Comparison of ENCODE assay signal across 10 cellular contexts in the genomic region with DNA sequence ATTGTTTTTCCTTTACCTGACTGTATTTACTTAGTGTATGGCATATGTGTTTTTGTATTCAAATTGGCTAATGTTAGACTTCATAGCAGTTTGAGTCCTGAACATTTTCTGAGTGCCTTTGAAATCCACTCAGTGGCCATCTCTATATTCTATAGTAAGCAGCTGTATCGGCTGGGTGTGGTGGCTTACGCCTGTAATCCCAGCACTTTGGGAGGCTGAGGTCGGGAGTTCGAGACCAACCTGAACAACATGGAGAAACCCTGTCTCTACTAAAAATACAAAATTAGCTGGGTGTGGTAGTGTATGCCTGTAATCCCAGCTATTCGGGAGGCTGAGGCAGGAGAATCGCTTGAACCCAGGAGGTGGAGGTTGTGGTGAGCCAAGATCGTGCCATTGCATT. TPM values are rescaled to one million over a fixed set of nuclear protein-coding genes. Genes with fewer than 3 reads are reported as not detected.
A peak's percentile ranks its signal among the peaks of the same experiment; 100 is the strongest.
DNase-seq lines count a peak whose midpoint lies in the region; ATAC-seq, FAIRE-seq and TF ChIP-seq lines count a peak whose summit lies in the region.
"Not testable (repeated sequence)": the region's sequence is repeated elsewhere in the genome, so short reads cannot be mapped to it uniquely, and the experiment has no call there.
"Had no signal": no experiment of that assay in that cellular context is flagged by ENCODE, and none has a peak within 500 bp of the region (broad histone marks: within the 10 kb centered on the region; RNA-seq: fewer than 3 reads in every experiment).

No MANE protein-coding gene starts in this region.

- not testable (repeated sequence) for TF ChIP-seq POLR2A in HepG2 (IDR thresholded peaks at IDR 0.05; ENCODE audit: insufficient read depth in 1 of 2, low read depth in 2 of 2, low read length in 2 of 2); upper lobe of left lung (IDR thresholded peaks at IDR 0.05)

- not testable (repeated sequence) for TF ChIP-seq EP300 in HepG2 (IDR thresholded peaks at IDR 0.05; ENCODE audit: low read depth in 2 of 2, low read length in 2 of 2); HepG2 (CRISPR knock-in tag; IDR thresholded peaks at IDR 0.05; ENCODE audit: borderline replicate concordance); upper lobe of left lung (IDR thresholded peaks at IDR 0.05)

- not testable (repeated sequence) for FAIRE-seq in HepG2 (lab: Jason Lieb, UNC); small intestine (lab: Jason Lieb, UNC)

- not testable (repeated sequence) for H3K79me2 ChIP-seq in MM.1S (ENCODE audit: low read length); OCI-LY7 (ENCODE audit: insufficient read depth, low read depth, low read length)
- H3K79me2 ChIP-seq in HepG2 (ENCODE audit: insufficient read depth, low read length): peaks cover 50% of the 10 kb centered on the region

- H3K4me3 ChIP-seq in CD8-positive, alpha-beta T cell (ENCODE audit: low read depth, low read length): peak overlapping the region; percentile 69
- not testable (repeated sequence) for H3K4me3 ChIP-seq in MM.1S (ENCODE audit: low read length); OCI-LY7 (ENCODE audit: low read depth, low read length, poor library complexity, severe bottlenecking)
- peak overlapping the region in 1 of 3 experiments; percentile 6; a peak in 1 of 6 replicates for H3K4me3 ChIP-seq in HepG2 (replicated peaks in 1 of 3; ENCODE audit: insufficient read depth in 1 of 3, low read depth in 2 of 3, low read length in 3 of 3)
- H3K4me3 ChIP-seq in small intestine (ENCODE audit: low read depth in 1 of 2, low read length in 2 of 2): peak overlapping the region; percentile 12 to 32
- H3K4me3 ChIP-seq in upper lobe of left lung: peak overlapping the region in 1 of 4 donors; percentile 43

- peaks cover 48% of the 10 kb centered on the region for H3K36me3 Mint-ChIP-seq in CD8-positive, alpha-beta T cell
- H3K36me3 Mint-ChIP-seq in activated naive CD4-positive, alpha-beta T cell treated with anti-CD3 and anti-CD28 coated beads, Interleukin-2, amount 50 U/mL, for 24 hours: not testable (repeated sequence)

- peaks cover 27% of the 10 kb centered on the region for H3F3A ChIP-seq in MM.1S (ENCODE audit: insufficient read depth, low read length)

- H3K27ac Mint-ChIP-seq in CD8-positive, alpha-beta T cell: peak overlapping the region; percentile 97
- H3K27ac Mint-ChIP-seq in activated naive CD4-positive, alpha-beta T cell treated with anti-CD3 and anti-CD28 coated beads, Interleukin-2, amount 50 U/mL, for 24 hours: peak overlapping the region; percentile 96

- peaks cover 39% of the 10 kb centered on the region for H3K4me1 ChIP-seq in CD8-positive, alpha-beta T cell (ENCODE audit: insufficient read depth, low read length)
- H3K4me1 ChIP-seq in MM.1S (ENCODE audit: low read length) (peaks cover 33% of the 10 kb centered on the region), OCI-LY7 (ENCODE audit: insufficient read depth, low read length, poor library complexity, severe bottlenecking) (peaks cover 37% of the 10 kb centered on the region), HepG2 (ENCODE audit: insufficient read depth, low read length) (peaks cover 44% of the 10 kb centered on the region), upper lobe of left lung (peaks cover 4 to 23% (median 13%) of the 10 kb centered on the region in 4 donors)
- not testable (repeated sequence) for H3K4me1 ChIP-seq in small intestine (ENCODE audit: control insufficient read depth in 2 of 2, insufficient read depth in 1 of 2, low read depth in 1 of 2, low read length in 1 of 2)

- H4K20me1 ChIP-seq in MM.1S (ENCODE audit: insufficient read depth, low read length); OCI-LY7 (ENCODE audit: insufficient read depth, low read length); HepG2 (ENCODE audit: insufficient read depth, low read length): not testable (repeated sequence)

- in situ Hi-C loops in HepG2 (cut with HindIII; ENCODE audit: extremely low pct_ligation_motif_present, low pct_unique_long_range_greater_than_20kb): not testable (repeated sequence)

- not testable (repeated sequence) for DNase-seq in CD8-positive, alpha-beta T cell; MM.1S; OCI-LY7 (ENCODE audit: low spot score); HepG2 (ENCODE audit: low spot score); small intestine; upper lobe of left lung
- peak; percentile 27 to 31 for DNase-seq in activated CD4-positive, alpha-beta T cell treated with anti-CD3 and anti-CD28 coated beads, Interleukin-2, amount 50 U/mL, for 48 hours

- H3K4me2 ChIP-seq in MM.1S (ENCODE audit: low read depth, low read length) (peak overlapping the region; percentile 0; the same call in 1 of the 2 replicates), OCI-LY7 (ENCODE audit: low read length) (peak overlapping the region; percentile 19; the same call in 1 of the 2 replicates), HepG2 (ENCODE audit: low read depth, low read length) (peak overlapping the region; percentile 57)

- BruUV-seq in OCI-LY7 (replicated peaks; lab: Mats Ljungman, UMichigan); HepG2 (replicated peaks; lab: Mats Ljungman, UMichigan): not testable (repeated sequence)

- H2AFZ ChIP-seq in MM.1S (ENCODE audit: low read length); OCI-LY7 (ENCODE audit: low read length); HepG2 (ENCODE audit: low read length): not testable (repeated sequence)

- CTCF ChIA-PET in CD8-positive, alpha-beta T cell (lab: Charles Lee): interaction anchor here (1.6 to 11.1 kb wide), 10 partner anchors 11 to 172 kb away, joined by 5 to 84 read pairs (median 18); a partner anchor contains a TSS
- CTCF ChIA-PET in OCI-LY7 (lab: Charles Lee; ENCODE audit: unreplicated experiment); HepG2 (lab: Yijun Ruan, JAX; ENCODE audit: low intra/inter-chr PET ratio, low total read pairs): not testable (repeated sequence)

- H3K27me3 ChIP-seq in CD8-positive, alpha-beta T cell (ENCODE audit: insufficient read depth, low read length); MM.1S (replicated peaks; ENCODE audit: insufficient read depth, low read length); HepG2 (ENCODE audit: control insufficient read depth in 1 of 2, insufficient read depth in 2 of 2, low read length in 2 of 2); small intestine (ENCODE audit: control insufficient read depth in 2 of 2, insufficient read depth in 2 of 2, low read length in 2 of 2); upper lobe of left lung: not testable (repeated sequence)

- not testable (repeated sequence) for H3K9me2 ChIP-seq in MM.1S (replicated peaks; ENCODE audit: insufficient read depth, low read length); OCI-LY7 (ENCODE audit: insufficient read depth, low read length)

- ATAC-seq in CD8-positive, alpha-beta T cell; HepG2; upper lobe of left lung (ENCODE audit: low FRiP score in 2 of 2): not testable (repeated sequence)

- H3K4me1 Mint-ChIP-seq in CD8-positive, alpha-beta T cell (ENCODE audit: low read depth): peaks cover 45% of the 10 kb centered on the region
- peaks cover 45% of the 10 kb centered on the region for H3K4me1 Mint-ChIP-seq in activated naive CD4-positive, alpha-beta T cell treated with anti-CD3 and anti-CD28 coated beads, Interleukin-2, amount 50 U/mL, for 24 hours

- peak overlapping the region; percentile 68 for H3K27ac ChIP-seq in CD8-positive, alpha-beta T cell (ENCODE audit: low read depth, low read length)
- not testable (repeated sequence) for H3K27ac ChIP-seq in MM.1S (ENCODE audit: low read length); OCI-LY7 (ENCODE audit: low read depth, low read length, poor library complexity, severe bottlenecking); HepG2 (ENCODE audit: extremely low read length, insufficient read depth, low read length)
- peak overlapping the region in 1 of 2 donors; percentile 66 for H3K27ac ChIP-seq in small intestine (ENCODE audit: low read depth in 1 of 2, low read length in 1 of 2)
- H3K27ac ChIP-seq in upper lobe of left lung: peak overlapping the region; percentile 35 to 89 (median 61)

- H3K9me3 ChIP-seq in CD8-positive, alpha-beta T cell (ENCODE audit: low read length); MM.1S (replicated peaks; ENCODE audit: insufficient read depth, low read length); OCI-LY7 (ENCODE audit: low read length); HepG2 (ENCODE audit: low read length); small intestine (ENCODE audit: control insufficient read depth, low read depth); upper lobe of left lung: not testable (repeated sequence)

- H3K36me3 ChIP-seq in CD8-positive, alpha-beta T cell (ENCODE audit: insufficient read depth, low read length); MM.1S (replicated peaks; ENCODE audit: insufficient read depth, low read length); OCI-LY7 (ENCODE audit: insufficient read depth, low read length); HepG2 (replicated peaks in 1 of 2; ENCODE audit: control insufficient read depth in 1 of 2, insufficient read depth in 2 of 2, low read length in 2 of 2); small intestine (ENCODE audit: control insufficient read depth in 2 of 2, insufficient read depth in 2 of 2, low read length in 2 of 2); upper lobe of left lung: not testable (repeated sequence)

- H3K27me3 Mint-ChIP-seq in CD8-positive, alpha-beta T cell (ENCODE audit: low read depth); activated naive CD4-positive, alpha-beta T cell treated with anti-CD3 and anti-CD28 coated beads, Interleukin-2, amount 50 U/mL, for 24 hours: not testable (repeated sequence)

- TF ChIP-seq CTCF in CD8-positive, alpha-beta T cell (IDR thresholded peaks at IDR 0.05); MM.1S (IDR thresholded peaks at IDR 0.05; ENCODE audit: low read length); OCI-LY7 (conservative IDR thresholded peaks at IDR 0.05; ENCODE audit: low read length); HepG2 (CRISPR knock-in tag; IDR thresholded peaks at IDR 0.05); upper lobe of left lung (IDR thresholded peaks at IDR 0.05): not testable (repeated sequence)

- intact Hi-C loops in CD8-positive, alpha-beta T cell (cut with DNase I, micrococcal nuclease): loop anchor here (2.0 to 10.0 kb wide), 8 partner anchors 15 to 343 kb away; a partner anchor contains a TSS
- intact Hi-C loops in OCI-LY7 (cut with micrococcal nuclease; ENCODE audit: unreplicated experiment): loop anchor here (1.0 to 2.0 kb wide), 2 partner anchors 106 to 145 kb away; no protein-coding TSS in a partner anchor
- intact Hi-C loops in HepG2 (cut with micrococcal nuclease; ENCODE audit: unreplicated experiment): not testable (repeated sequence)

- H3K4me3 Mint-ChIP-seq in CD8-positive, alpha-beta T cell: peak overlapping the region; percentile 99
- H3K4me3 Mint-ChIP-seq in activated naive CD4-positive, alpha-beta T cell treated with anti-CD3 and anti-CD28 coated beads, Interleukin-2, amount 50 U/mL, for 24 hours: peak overlapping the region; percentile 87

- POLR2A ChIA-PET in CD8-positive, alpha-beta T cell (lab: Charles Lee): interaction anchor here (0.9 to 7.8 kb wide), 11 partner anchors 13 to 344 kb away, joined by 3 to 52 read pairs (median 8); a partner anchor contains a TSS
- POLR2A ChIA-PET in OCI-LY7 (lab: Charles Lee): interaction anchor here (0.7 to 2.2 kb wide), 3 partner anchors 16 to 99 kb away, joined by 4 to 7 read pairs (median 4); no protein-coding TSS in a partner anchor
- POLR2A ChIA-PET in HepG2 (lab: Yijun Ruan, JAX): not testable (repeated sequence)

- not testable (repeated sequence) for H3K9ac ChIP-seq in MM.1S (ENCODE audit: low read length); HepG2 (ENCODE audit: insufficient read depth, low read depth, low read length)

- WGBS in HepG2 (ENCODE audit: low lambda C conversion rate): 96% methylated on average over 7 of the region's 7 CpGs
- 82 to 98% (median 93%) methylated on average over 7 of the region's 7 CpGs for WGBS in small intestine, 3 donors
- 47 to 81% methylated on average over 7 of the region's 7 CpGs for WGBS in upper lobe of left lung, 2 donors

- not testable (repeated sequence) for H3K9me3 Mint-ChIP-seq in CD8-positive, alpha-beta T cell; activated naive CD4-positive, alpha-beta T cell treated with anti-CD3 and anti-CD28 coated beads, Interleukin-2, amount 50 U/mL, for 24 hours

- not testable (repeated sequence) for TF ChIP-seq RAD21 in HepG2 (CRISPR knock-in tag; IDR thresholded peaks at IDR 0.05)

RNA-seq across cellular contexts. Expression of a gene that starts 2.8 kb away (rescaled TPM):
- total RNA-seq in CD8-positive, alpha-beta T cell: 100 to 1,000 TPM; 225 to 234 TPM
- not detected in 2 replicates for total RNA-seq in OCI-LY7 (2014; rRNA removed; shearing (Covaris generic))
- total RNA-seq in OCI-LY7 (2022) (not detected in 2 replicates), HepG2 (2016; rRNA removed; fragmentation: Illumina TruSeq; extraction: Trizol) (3.0 and 4.1 TPM in 2 replicates), upper lobe of left lung (100 to 1,000 TPM in 1 of 6 donors, 10 to 100 TPM in 5; 28.3 to 184 (median 81.2) TPM)
- total RNA-seq in HepG2 (2016; cell fraction: cytosol; rRNA removed; fragmentation: Illumina TruSeq; extraction: Trizol; ENCODE audit: low read depth): 0.26 TPM in 1 of 2 replicates, not detected in the other
- total RNA-seq in HepG2 (2016; cell fraction: insoluble cytoplasmic fraction; rRNA removed; fragmentation: Illumina TruSeq; extraction: Trizol): 4.4 and 5.4 TPM in 2 replicates
- total RNA-seq in HepG2 (2016; cell fraction: membrane; rRNA removed; fragmentation: Illumina TruSeq; extraction: Trizol): 0.41 and 1.4 TPM in 2 replicates
- total RNA-seq in HepG2 (2016; cell fraction: nucleus; rRNA removed; fragmentation: Illumina TruSeq; extraction: Trizol): 0.62 and 2.0 TPM in 2 replicates
- polyA plus RNA-seq in HepG2 (2011; rRNA removed) (114 and 174 TPM in 2 replicates), small intestine (100 to 1,000 TPM; 106 to 309 (median 222) TPM)
- 89.3 and 91.5 TPM in 2 replicates for polyA plus RNA-seq in HepG2 (2011; cell fraction: cytosol; rRNA removed)
- polyA plus RNA-seq in HepG2 (2011; cell fraction: nucleus; rRNA removed): 32.8 and 35.4 TPM in 2 replicates
- 48.6 and 109 TPM in 2 replicates for polyA plus RNA-seq in HepG2 (2012)
- 0.60 and 0.87 TPM in 2 replicates for polyA plus RNA-seq in HepG2 (2016; cell fraction: cytosol; fragmentation: Illumina TruSeq; extraction: Trizol; ENCODE audit: low read depth)
- 2.7 and 7.6 TPM in 2 replicates for polyA plus RNA-seq in HepG2 (2016; cell fraction: insoluble cytoplasmic fraction; fragmentation: Illumina TruSeq; extraction: Trizol; ENCODE audit: low read depth)
- polyA plus RNA-seq in HepG2 (2016; cell fraction: membrane; fragmentation: Illumina TruSeq; extraction: Trizol; ENCODE audit: low read depth): 1.3 and 1.9 TPM in 2 replicates
- 2.5 and 2.6 TPM in 2 replicates for polyA plus RNA-seq in HepG2 (2016; cell fraction: nucleus; fragmentation: Illumina TruSeq; extraction: Trizol; ENCODE audit: insufficient read depth, low read depth)
- 14.2 and 63.9 TPM in 2 replicates for polyA minus RNA-seq in HepG2 (2011; rRNA and poly(A)+ RNA removed; ENCODE audit: low replicate concordance)
- polyA minus RNA-seq in HepG2 (2011; cell fraction: cytosol; rRNA and poly(A)+ RNA removed): 51.4 and 53.3 TPM in 2 replicates
- 30.3 and 46.6 TPM in 2 replicates for polyA minus RNA-seq in HepG2 (2011; cell fraction: nucleus; rRNA and poly(A)+ RNA removed)
- total RNA-seq: HT1080, SK-MEL-5 had no signal

Comparison
In these comparisons a context has a peak if more than half of its experiments do, and no peak if none do; other contexts are left out.
1. H3K4me2 ChIP-seq: peak in every context shown above with its lines; median percentile 57 in HepG2; 19 in OCI-LY7; 0 in MM.1S.
2. RNA of a gene that starts 2.8 kb away (total RNA-seq): 225 to 234 TPM in CD8-positive, alpha-beta T cell and 28.3 to 184 TPM in upper lobe of left lung; 0.26 to 5.4 TPM in HepG2 and not detected in OCI-LY7; every median in the first group is over 4 times any median in the second.